In the genomic region with DNA sequence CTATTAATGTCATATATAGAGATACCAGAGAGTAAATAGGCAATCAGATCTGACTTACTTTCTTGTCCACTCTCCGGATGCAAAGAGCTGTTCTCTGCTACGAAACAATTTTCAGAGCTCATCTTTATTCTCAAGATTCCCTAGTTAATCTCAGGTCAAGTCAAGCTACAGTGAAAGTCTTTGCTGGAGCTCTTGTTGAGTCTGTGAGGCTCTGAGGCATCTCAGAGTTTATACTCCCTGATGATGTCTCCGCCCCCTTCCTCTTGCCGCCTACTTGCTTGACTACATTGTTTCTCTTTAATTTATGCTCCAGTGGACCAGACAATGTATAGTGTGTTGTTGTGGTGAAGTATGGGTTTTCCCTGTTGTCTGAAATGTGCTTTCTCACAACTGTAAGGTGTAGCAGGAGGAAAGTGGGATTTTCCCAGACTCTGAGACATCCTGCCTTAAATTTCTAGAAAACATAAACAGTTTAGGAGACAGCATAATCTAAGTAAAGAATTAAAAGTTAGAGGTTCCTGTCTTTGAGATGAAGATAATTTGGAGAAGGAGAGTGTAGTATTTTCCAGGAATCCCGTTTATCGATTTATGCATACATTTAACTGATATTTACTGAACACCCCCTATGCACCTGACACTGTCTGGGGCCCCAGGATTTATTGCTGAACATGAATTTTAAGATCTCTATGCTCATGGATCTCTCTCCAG, we compare ENCODE assay signal across 1 cellular context.
TF ChIP-seq lines count a peak whose summit lies in the region.

A gene (minus strand): TSS at position 203 of the 708 bp plus-strand sequence. CDS start 81 bp downstream, at position 122.

TF ChIP-seq in K562, 482 proteins besides CTCF, POLR2A, EP300 and RAD21 (continued from another document and continues in another):
- TF ChIP-seq, protein P1, sequence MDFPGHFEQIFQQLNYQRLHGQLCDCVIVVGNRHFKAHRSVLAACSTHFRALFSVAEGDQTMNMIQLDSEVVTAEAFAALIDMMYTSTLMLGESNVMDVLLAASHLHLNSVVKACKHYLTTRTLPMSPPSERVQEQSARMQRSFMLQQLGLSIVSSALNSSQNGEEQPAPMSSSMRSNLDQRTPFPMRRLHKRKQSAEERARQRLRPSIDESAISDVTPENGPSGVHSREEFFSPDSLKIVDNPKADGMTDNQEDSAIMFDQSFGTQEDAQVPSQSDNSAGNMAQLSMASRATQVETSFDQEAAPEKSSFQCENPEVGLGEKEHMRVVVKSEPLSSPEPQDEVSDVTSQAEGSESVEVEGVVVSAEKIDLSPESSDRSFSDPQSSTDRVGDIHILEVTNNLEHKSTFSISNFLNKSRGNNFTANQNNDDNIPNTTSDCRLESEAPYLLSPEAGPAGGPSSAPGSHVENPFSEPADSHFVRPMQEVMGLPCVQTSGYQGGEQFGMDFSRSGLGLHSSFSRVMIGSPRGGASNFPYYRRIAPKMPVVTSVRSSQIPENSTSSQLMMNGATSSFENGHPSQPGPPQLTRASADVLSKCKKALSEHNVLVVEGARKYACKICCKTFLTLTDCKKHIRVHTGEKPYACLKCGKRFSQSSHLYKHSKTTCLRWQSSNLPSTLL (IDR thresholded peaks at IDR 0.05) = no peak
- TF ChIP-seq DPF2 (IDR thresholded peaks at IDR 0.05) (no peak), ZNF354B (CRISPR knock-in tag; IDR thresholded peaks at IDR 0.05) (no peak), ZNF232 (CRISPR knock-in tag; IDR thresholded peaks at IDR 0.05) (no peak), NUFIP1 (IDR thresholded peaks at IDR 0.05; ENCODE audit: partially characterized antibody) (no peak), PML (IDR thresholded peaks at IDR 0.05; ENCODE audit: low read length) (peak; percentile 94), TEAD1 (CRISPR knock-in tag; IDR thresholded peaks at IDR 0.05) (no peak), GATA2 (CRISPR knock-in tag; IDR thresholded peaks at IDR 0.05) (no peak), OTX1 (CRISPR knock-in tag; IDR thresholded peaks at IDR 0.05) (no peak), HDAC1 (IDR thresholded peaks at IDR 0.05) (no peak), CC2D1A (IDR thresholded peaks at IDR 0.05) (no peak), ELF4 (CRISPR knock-in tag; IDR thresholded peaks at IDR 0.05) (no peak), CREBBP (IDR thresholded peaks at IDR 0.05; ENCODE audit: low read depth, low read length) (no peak), ZEB2 (IDR thresholded peaks at IDR 0.05) (no peak; the same call in 1 of the 2 replicates), NCOR1 (IDR thresholded peaks at IDR 0.05) (peak; percentile 38; the same call in 1 of the 2 replicates), ZNF707 (CRISPR knock-in tag; conservative IDR thresholded peaks at IDR 0.05) (no peak), ZNF165 (CRISPR knock-in tag; IDR thresholded peaks at IDR 0.05; ENCODE audit: borderline replicate concordance) (no peak), KDM4B (IDR thresholded peaks at IDR 0.05; ENCODE audit: borderline replicate concordance in 2 of 2, low read depth in 1 of 2) (no peak), TAF7 (tag; IDR thresholded peaks at IDR 0.05) (0 out of 2 replicates have a peak, but pooled peaks have one; percentile 29), ZNF140 (CRISPR knock-in tag; IDR thresholded peaks at IDR 0.05) (no peak), TGIF2 (CRISPR knock-in tag; IDR thresholded peaks at IDR 0.05) (no peak), SRSF1 (IDR thresholded peaks at IDR 0.05; ENCODE audit: low read depth, low read length) (no peak), HMG20A (CRISPR knock-in tag; conservative IDR thresholded peaks at IDR 0.05) (no peak), SAP30 (IDR thresholded peaks at IDR 0.05; ENCODE audit: borderline replicate concordance, insufficient read depth, low read depth, low read length, poor library complexity, severe bottlenecking) (no peak), ZBED1 (IDR thresholded peaks at IDR 0.05) (peak; percentile 82; the same call in 1 of the 2 replicates), ZNF57 (CRISPR knock-in tag; IDR thresholded peaks at IDR 0.05) (no peak), POLR2G (IDR thresholded peaks at IDR 0.05; ENCODE audit: low read depth, low read length) (peak; percentile 80), POLR2AphosphoS5 (IDR thresholded peaks at IDR 0.05; ENCODE audit: control insufficient read depth, insufficient read depth, low read depth, low read length) (peak; percentile 95), KAT2B (IDR thresholded peaks at IDR 0.05; ENCODE audit: low read depth, low read length) (no peak), ZKSCAN1 (IDR thresholded peaks at IDR 0.05; ENCODE audit: low read depth, low read length) (no peak), MYNN (IDR thresholded peaks at IDR 0.05) (no peak), MYNN (CRISPR knock-in tag; IDR thresholded peaks at IDR 0.05) (no peak), RBM14 (IDR thresholded peaks at IDR 0.05; ENCODE audit: borderline replicate concordance, insufficient read depth, low read depth, low read length) (no peak), ESRRA (IDR thresholded peaks at IDR 0.05; ENCODE audit: borderline replicate concordance, low read depth) (no peak), ZNF76 (CRISPR knock-in tag; IDR thresholded peaks at IDR 0.05; ENCODE audit: borderline replicate concordance) (no peak), NCOA6 (IDR thresholded peaks at IDR 0.05) (no peak), EP400 (IDR thresholded peaks at IDR 0.05) (0 out of 2 replicates have a peak, but pooled peaks have one; percentile 20), BRF1 (IDR thresholded peaks at IDR 0.05; ENCODE audit: borderline replicate concordance, extremely low read depth, insufficient read length) (no peak), DACH1 (IDR thresholded peaks at IDR 0.05; ENCODE audit: partially characterized antibody) (no peak), CBX5 (IDR thresholded peaks at IDR 0.05; ENCODE audit: borderline replicate concordance, low read depth) (no peak)
- TF ChIP-seq, protein P2, sequence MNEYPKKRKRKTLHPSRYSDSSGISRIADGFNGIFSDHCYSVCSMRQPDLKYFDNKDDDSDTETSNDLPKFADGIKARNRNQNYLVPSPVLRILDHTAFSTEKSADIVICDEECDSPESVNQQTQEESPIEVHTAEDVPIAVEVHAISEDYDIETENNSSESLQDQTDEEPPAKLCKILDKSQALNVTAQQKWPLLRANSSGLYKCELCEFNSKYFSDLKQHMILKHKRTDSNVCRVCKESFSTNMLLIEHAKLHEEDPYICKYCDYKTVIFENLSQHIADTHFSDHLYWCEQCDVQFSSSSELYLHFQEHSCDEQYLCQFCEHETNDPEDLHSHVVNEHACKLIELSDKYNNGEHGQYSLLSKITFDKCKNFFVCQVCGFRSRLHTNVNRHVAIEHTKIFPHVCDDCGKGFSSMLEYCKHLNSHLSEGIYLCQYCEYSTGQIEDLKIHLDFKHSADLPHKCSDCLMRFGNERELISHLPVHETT (CRISPR knock-in tag; conservative IDR thresholded peaks at IDR 0.05 in 1 of 2, IDR thresholded peaks at IDR 0.05 in 1 of 2) = no peak
- TF ChIP-seq, protein P3, sequence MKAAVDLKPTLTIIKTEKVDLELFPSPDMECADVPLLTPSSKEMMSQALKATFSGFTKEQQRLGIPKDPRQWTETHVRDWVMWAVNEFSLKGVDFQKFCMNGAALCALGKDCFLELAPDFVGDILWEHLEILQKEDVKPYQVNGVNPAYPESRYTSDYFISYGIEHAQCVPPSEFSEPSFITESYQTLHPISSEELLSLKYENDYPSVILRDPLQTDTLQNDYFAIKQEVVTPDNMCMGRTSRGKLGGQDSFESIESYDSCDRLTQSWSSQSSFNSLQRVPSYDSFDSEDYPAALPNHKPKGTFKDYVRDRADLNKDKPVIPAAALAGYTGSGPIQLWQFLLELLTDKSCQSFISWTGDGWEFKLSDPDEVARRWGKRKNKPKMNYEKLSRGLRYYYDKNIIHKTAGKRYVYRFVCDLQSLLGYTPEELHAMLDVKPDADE (conservative IDR thresholded peaks at IDR 0.05; ENCODE audit: control insufficient read depth, low read depth, low read length) = no peak
- TF ChIP-seq, protein P4, sequence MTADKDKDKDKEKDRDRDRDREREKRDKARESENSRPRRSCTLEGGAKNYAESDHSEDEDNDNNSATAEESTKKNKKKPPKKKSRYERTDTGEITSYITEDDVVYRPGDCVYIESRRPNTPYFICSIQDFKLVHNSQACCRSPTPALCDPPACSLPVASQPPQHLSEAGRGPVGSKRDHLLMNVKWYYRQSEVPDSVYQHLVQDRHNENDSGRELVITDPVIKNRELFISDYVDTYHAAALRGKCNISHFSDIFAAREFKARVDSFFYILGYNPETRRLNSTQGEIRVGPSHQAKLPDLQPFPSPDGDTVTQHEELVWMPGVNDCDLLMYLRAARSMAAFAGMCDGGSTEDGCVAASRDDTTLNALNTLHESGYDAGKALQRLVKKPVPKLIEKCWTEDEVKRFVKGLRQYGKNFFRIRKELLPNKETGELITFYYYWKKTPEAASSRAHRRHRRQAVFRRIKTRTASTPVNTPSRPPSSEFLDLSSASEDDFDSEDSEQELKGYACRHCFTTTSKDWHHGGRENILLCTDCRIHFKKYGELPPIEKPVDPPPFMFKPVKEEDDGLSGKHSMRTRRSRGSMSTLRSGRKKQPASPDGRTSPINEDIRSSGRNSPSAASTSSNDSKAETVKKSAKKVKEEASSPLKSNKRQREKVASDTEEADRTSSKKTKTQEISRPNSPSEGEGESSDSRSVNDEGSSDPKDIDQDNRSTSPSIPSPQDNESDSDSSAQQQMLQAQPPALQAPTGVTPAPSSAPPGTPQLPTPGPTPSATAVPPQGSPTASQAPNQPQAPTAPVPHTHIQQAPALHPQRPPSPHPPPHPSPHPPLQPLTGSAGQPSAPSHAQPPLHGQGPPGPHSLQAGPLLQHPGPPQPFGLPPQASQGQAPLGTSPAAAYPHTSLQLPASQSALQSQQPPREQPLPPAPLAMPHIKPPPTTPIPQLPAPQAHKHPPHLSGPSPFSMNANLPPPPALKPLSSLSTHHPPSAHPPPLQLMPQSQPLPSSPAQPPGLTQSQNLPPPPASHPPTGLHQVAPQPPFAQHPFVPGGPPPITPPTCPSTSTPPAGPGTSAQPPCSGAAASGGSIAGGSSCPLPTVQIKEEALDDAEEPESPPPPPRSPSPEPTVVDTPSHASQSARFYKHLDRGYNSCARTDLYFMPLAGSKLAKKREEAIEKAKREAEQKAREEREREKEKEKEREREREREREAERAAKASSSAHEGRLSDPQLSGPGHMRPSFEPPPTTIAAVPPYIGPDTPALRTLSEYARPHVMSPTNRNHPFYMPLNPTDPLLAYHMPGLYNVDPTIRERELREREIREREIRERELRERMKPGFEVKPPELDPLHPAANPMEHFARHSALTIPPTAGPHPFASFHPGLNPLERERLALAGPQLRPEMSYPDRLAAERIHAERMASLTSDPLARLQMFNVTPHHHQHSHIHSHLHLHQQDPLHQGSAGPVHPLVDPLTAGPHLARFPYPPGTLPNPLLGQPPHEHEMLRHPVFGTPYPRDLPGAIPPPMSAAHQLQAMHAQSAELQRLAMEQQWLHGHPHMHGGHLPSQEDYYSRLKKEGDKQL (CRISPR knock-in tag; IDR thresholded peaks at IDR 0.05; ENCODE audit: borderline replicate concordance) = no peak
- TF ChIP-seq, protein P5, sequence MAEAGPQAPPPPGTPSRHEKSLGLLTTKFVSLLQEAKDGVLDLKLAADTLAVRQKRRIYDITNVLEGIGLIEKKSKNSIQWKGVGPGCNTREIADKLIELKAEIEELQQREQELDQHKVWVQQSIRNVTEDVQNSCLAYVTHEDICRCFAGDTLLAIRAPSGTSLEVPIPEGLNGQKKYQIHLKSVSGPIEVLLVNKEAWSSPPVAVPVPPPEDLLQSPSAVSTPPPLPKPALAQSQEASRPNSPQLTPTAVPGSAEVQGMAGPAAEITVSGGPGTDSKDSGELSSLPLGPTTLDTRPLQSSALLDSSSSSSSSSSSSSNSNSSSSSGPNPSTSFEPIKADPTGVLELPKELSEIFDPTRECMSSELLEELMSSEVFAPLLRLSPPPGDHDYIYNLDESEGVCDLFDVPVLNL (CRISPR knock-in tag; IDR thresholded peaks at IDR 0.05; ENCODE audit: low read depth) = no peak
- TF ChIP-seq, protein P6, sequence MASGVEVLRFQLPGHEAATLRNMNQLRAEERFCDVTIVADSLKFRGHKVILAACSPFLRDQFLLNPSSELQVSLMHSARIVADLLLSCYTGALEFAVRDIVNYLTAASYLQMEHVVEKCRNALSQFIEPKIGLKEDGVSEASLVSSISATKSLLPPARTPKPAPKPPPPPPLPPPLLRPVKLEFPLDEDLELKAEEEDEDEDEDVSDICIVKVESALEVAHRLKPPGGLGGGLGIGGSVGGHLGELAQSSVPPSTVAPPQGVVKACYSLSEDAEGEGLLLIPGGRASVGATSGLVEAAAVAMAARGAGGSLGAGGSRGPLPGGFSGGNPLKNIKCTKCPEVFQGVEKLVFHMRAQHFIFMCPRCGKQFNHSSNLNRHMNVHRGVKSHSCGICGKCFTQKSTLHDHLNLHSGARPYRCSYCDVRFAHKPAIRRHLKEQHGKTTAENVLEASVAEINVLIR (CRISPR knock-in tag; IDR thresholded peaks at IDR 0.05) = no peak
- TF ChIP-seq, protein P7, sequence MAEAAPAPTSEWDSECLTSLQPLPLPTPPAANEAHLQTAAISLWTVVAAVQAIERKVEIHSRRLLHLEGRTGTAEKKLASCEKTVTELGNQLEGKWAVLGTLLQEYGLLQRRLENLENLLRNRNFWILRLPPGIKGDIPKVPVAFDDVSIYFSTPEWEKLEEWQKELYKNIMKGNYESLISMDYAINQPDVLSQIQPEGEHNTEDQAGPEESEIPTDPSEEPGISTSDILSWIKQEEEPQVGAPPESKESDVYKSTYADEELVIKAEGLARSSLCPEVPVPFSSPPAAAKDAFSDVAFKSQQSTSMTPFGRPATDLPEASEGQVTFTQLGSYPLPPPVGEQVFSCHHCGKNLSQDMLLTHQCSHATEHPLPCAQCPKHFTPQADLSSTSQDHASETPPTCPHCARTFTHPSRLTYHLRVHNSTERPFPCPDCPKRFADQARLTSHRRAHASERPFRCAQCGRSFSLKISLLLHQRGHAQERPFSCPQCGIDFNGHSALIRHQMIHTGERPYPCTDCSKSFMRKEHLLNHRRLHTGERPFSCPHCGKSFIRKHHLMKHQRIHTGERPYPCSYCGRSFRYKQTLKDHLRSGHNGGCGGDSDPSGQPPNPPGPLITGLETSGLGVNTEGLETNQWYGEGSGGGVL (CRISPR knock-in tag; IDR thresholded peaks at IDR 0.05) = no peak
- TF ChIP-seq, protein P8, sequence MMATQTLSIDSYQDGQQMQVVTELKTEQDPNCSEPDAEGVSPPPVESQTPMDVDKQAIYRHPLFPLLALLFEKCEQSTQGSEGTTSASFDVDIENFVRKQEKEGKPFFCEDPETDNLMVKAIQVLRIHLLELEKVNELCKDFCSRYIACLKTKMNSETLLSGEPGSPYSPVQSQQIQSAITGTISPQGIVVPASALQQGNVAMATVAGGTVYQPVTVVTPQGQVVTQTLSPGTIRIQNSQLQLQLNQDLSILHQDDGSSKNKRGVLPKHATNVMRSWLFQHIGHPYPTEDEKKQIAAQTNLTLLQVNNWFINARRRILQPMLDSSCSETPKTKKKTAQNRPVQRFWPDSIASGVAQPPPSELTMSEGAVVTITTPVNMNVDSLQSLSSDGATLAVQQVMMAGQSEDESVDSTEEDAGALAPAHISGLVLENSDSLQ (IDR thresholded peaks at IDR 0.05) = peak; percentile 76
- TF ChIP-seq, protein P9, sequence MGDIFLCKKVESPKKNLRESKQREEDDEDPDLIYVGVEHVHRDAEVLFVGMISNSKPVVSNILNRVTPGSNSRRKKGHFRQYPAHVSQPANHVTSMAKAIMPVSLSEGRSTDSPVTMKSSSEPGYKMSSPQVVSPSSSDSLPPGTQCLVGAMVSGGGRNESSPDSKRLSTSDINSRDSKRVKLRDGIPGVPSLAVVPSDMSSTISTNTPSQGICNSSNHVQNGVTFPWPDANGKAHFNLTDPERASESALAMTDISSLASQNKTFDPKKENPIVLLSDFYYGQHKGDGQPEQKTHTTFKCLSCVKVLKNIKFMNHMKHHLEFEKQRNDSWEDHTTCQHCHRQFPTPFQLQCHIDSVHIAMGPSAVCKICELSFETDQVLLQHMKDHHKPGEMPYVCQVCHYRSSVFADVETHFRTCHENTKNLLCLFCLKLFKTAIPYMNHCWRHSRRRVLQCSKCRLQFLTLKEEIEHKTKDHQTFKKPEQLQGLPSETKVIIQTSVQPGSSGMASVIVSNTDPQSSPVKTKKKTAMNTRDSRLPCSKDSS (IDR thresholded peaks at IDR 0.05; ENCODE audit: low read depth, partially characterized antibody) = no peak
